ENCODE assay signal across 1 cellular context in the genomic region with DNA sequence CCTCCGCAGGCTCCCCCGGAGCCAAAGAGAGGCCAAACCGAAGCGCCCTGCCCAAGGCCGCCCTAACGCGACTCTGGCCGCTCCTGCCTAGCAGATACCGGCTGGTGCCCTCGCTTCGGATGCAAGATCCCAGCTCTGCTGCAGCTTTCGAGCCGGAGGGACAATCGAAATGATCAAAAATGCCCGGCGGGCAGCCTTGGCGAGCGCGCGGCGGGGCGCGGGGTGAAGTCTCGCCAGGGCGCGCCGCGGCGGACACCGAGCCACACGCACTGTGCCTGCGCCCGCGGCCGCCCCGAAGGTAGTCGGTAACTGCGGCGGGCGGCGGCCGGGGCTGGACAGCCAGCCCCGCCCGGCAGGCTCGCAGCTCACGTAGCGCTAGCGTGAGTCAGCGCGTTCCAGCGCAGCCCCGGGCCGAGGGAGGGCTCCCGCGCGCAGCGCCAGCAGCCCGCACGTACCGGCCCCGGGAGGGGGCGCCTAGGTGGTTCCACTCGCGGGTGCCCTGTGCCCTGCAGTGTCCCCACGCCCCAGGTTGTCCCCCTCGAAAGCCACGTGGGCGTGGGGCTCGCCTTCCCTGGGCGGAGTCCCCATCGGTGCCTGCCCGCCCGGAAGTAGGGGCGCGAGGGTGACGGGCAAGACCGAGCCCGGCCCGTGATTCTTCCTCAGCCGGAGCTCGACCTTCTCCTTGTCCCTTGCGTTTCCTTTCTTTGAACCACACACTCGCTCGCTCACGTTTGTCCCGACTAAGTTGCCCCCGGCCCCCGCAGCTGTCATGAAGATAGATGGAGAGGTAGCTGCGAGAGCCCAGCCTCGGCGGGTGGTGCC.
A peak's percentile ranks its signal among the peaks of the same experiment; 100 is the strongest.
TF ChIP-seq lines count a peak whose summit lies in the region.

No MANE protein-coding gene starts in this region.

TF ChIP-seq in K562, 482 proteins besides CTCF, POLR2A, EP300 and RAD21 (continued from another document):
- TF ChIP-seq CXXC5 (CRISPR knock-in tag; IDR thresholded peaks at IDR 0.05) (peak; percentile 95), PHB2 (IDR thresholded peaks at IDR 0.05; ENCODE audit: low read depth) (no peak), ZNF79 (CRISPR knock-in tag; IDR thresholded peaks at IDR 0.05; ENCODE audit: low read depth) (no peak), HDAC6 (IDR thresholded peaks at IDR 0.05; ENCODE audit: low read depth, low read length) (0 out of 2 replicates have a peak, but pooled peaks have one; percentile 59), GABPB1 (CRISPR knock-in tag; IDR thresholded peaks at IDR 0.05) (0 out of 2 replicates have a peak, but pooled peaks have one; percentile 42), HCFC1 (IDR thresholded peaks at IDR 0.05; ENCODE audit: low read depth, low read length) (0 out of 2 replicates have a peak, but pooled peaks have one; percentile 15), NONO (IDR thresholded peaks at IDR 0.05; ENCODE audit: low read depth in 2 of 2, low read length in 1 of 2) (0 out of 4 replicates have a peak, but pooled peaks have one; percentile 14 to 61), ZC3H8 (IDR thresholded peaks at IDR 0.05) (no peak), PHF8 (IDR thresholded peaks at IDR 0.05; ENCODE audit: borderline replicate concordance, low read length) (peak; percentile 71; the same call in 1 of the 2 replicates), PURB (CRISPR knock-in tag; IDR thresholded peaks at IDR 0.05; ENCODE audit: low read depth) (no peak), U2AF2 (optimal IDR thresholded peaks at IDR 0.05; ENCODE audit: low read depth, low read length) (no peak), ZNF76 (CRISPR knock-in tag; IDR thresholded peaks at IDR 0.05; ENCODE audit: borderline replicate concordance) (no peak), ZNF121 (CRISPR knock-in tag; conservative IDR thresholded peaks at IDR 0.05) (no peak), POLR2G (IDR thresholded peaks at IDR 0.05; ENCODE audit: low read depth, low read length) (peak; percentile 94), KAT2B (IDR thresholded peaks at IDR 0.05; ENCODE audit: low read depth, low read length) (peak; percentile 63), SREBF1 (IDR thresholded peaks at IDR 0.05; ENCODE audit: borderline replicate concordance, low read depth, low read length) (no peak), ATF7 (IDR thresholded peaks at IDR 0.05) (peak; percentile 60; the same call in 1 of the 2 replicates), PRMT5 (CRISPR knock-in tag; IDR thresholded peaks at IDR 0.05) (no peak), NFE2 (IDR thresholded peaks at IDR 0.05; ENCODE audit: low read depth) (peak; percentile 89), FIP1L1 (IDR thresholded peaks at IDR 0.05; ENCODE audit: low read depth, low read length, poor library complexity, severe bottlenecking) (peak; percentile 40), TFAM (CRISPR knock-in tag; conservative IDR thresholded peaks at IDR 0.05) (no peak), SMAD2 (IDR thresholded peaks at IDR 0.05; ENCODE audit: low read depth, low read length) (no peak), HDGF (IDR thresholded peaks at IDR 0.05) (no peak), BCOR (IDR thresholded peaks at IDR 0.05) (no peak), DMBX1 (CRISPR knock-in tag; IDR thresholded peaks at IDR 0.05; ENCODE audit: borderline replicate concordance) (no peak; the same call in 1 of the 2 replicates), ZNF589 (CRISPR knock-in tag; IDR thresholded peaks at IDR 0.05; ENCODE audit: low read depth) (peak; percentile 34; the same call in 1 of the 2 replicates), POU5F1 (IDR thresholded peaks at IDR 0.05; ENCODE audit: borderline replicate concordance, low read depth, low read length, partially characterized antibody) (no peak), ZNF431 (CRISPR knock-in tag; IDR thresholded peaks at IDR 0.05) (no peak), ZC3H4 (CRISPR knock-in tag; IDR thresholded peaks at IDR 0.05; ENCODE audit: borderline replicate concordance) (peak; percentile 63; the same call in 1 of the 2 replicates), EP400 (IDR thresholded peaks at IDR 0.05) (peak; percentile 67; the same call in 1 of the 2 replicates), HMGN3 (IDR thresholded peaks at IDR 0.05; ENCODE audit: borderline replicate concordance, extremely low read depth, insufficient read length, low read depth, low read length) (peak; percentile 85), TSC22D4 (tag; IDR thresholded peaks at IDR 0.05) (no peak), BDP1 (IDR thresholded peaks at IDR 0.05; ENCODE audit: insufficient read depth, insufficient read length) (no peak), EWSR1 (IDR thresholded peaks at IDR 0.05; ENCODE audit: borderline replicate concordance, low read depth, partially characterized antibody) (no peak), ZNF780A (CRISPR knock-in tag; IDR thresholded peaks at IDR 0.05) (no peak), SLC30A9 (CRISPR knock-in tag; IDR thresholded peaks at IDR 0.05) (no peak), ZNF263 (CRISPR knock-in tag; IDR thresholded peaks at IDR 0.05; ENCODE audit: borderline replicate concordance) (no peak), ZBTB8A (IDR thresholded peaks at IDR 0.05; ENCODE audit: partially characterized antibody) (no peak), PHF20 (IDR thresholded peaks at IDR 0.05; ENCODE audit: partially characterized antibody) (peak; percentile 29), ETV1 (tag; conservative IDR thresholded peaks at IDR 0.05; ENCODE audit: low read depth) (peak; percentile 24; the same call in 1 of the 2 replicates), ADNP (tag; IDR thresholded peaks at IDR 0.05) (no peak), BRD4 (IDR thresholded peaks at IDR 0.05) (no peak), MEIS2 (IDR thresholded peaks at IDR 0.05; ENCODE audit: partially characterized antibody) (peak; percentile 65), FOSL1 (tag; conservative IDR thresholded peaks at IDR 0.05) (peak; percentile 87), MTA1 (IDR thresholded peaks at IDR 0.05; ENCODE audit: borderline replicate concordance) (peak; percentile 56; the same call in 1 of the 2 replicates)
- TF ChIP-seq, protein P1, sequence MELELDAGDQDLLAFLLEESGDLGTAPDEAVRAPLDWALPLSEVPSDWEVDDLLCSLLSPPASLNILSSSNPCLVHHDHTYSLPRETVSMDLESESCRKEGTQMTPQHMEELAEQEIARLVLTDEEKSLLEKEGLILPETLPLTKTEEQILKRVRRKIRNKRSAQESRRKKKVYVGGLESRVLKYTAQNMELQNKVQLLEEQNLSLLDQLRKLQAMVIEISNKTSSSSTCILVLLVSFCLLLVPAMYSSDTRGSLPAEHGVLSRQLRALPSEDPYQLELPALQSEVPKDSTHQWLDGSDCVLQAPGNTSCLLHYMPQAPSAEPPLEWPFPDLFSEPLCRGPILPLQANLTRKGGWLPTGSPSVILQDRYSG (tag; conservative IDR thresholded peaks at IDR 0.05; ENCODE audit: low read depth), result no peak
- TF ChIP-seq, protein P2, sequence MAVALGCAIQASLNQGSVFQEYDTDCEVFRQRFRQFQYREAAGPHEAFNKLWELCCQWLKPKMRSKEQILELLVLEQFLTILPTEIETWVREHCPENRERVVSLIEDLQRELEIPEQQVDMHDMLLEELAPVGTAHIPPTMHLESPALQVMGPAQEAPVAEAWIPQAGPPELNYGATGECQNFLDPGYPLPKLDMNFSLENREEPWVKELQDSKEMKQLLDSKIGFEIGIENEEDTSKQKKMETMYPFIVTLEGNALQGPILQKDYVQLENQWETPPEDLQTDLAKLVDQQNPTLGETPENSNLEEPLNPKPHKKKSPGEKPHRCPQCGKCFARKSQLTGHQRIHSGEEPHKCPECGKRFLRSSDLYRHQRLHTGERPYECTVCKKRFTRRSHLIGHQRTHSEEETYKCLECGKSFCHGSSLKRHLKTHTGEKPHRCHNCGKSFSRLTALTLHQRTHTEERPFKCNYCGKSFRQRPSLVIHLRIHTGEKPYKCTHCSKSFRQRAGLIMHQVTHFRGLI (CRISPR knock-in tag; IDR thresholded peaks at IDR 0.05), result no peak
- TF ChIP-seq, protein P3, sequence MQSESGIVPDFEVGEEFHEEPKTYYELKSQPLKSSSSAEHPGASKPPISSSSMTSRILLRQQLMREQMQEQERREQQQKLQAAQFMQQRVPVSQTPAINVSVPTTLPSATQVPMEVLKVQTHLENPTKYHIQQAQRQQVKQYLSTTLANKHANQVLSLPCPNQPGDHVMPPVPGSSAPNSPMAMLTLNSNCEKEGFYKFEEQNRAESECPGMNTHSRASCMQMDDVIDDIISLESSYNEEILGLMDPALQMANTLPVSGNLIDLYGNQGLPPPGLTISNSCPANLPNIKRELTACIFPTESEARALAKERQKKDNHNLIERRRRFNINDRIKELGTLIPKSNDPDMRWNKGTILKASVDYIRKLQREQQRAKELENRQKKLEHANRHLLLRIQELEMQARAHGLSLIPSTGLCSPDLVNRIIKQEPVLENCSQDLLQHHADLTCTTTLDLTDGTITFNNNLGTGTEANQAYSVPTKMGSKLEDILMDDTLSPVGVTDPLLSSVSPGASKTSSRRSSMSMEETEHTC (IDR thresholded peaks at IDR 0.05), result no peak
- TF ChIP-seq, protein P4, sequence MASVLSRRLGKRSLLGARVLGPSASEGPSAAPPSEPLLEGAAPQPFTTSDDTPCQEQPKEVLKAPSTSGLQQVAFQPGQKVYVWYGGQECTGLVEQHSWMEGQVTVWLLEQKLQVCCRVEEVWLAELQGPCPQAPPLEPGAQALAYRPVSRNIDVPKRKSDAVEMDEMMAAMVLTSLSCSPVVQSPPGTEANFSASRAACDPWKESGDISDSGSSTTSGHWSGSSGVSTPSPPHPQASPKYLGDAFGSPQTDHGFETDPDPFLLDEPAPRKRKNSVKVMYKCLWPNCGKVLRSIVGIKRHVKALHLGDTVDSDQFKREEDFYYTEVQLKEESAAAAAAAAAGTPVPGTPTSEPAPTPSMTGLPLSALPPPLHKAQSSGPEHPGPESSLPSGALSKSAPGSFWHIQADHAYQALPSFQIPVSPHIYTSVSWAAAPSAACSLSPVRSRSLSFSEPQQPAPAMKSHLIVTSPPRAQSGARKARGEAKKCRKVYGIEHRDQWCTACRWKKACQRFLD (CRISPR knock-in tag; IDR thresholded peaks at IDR 0.05), result peak; percentile 68; the same call in 1 of the 2 replicates
- TF ChIP-seq, protein P5, sequence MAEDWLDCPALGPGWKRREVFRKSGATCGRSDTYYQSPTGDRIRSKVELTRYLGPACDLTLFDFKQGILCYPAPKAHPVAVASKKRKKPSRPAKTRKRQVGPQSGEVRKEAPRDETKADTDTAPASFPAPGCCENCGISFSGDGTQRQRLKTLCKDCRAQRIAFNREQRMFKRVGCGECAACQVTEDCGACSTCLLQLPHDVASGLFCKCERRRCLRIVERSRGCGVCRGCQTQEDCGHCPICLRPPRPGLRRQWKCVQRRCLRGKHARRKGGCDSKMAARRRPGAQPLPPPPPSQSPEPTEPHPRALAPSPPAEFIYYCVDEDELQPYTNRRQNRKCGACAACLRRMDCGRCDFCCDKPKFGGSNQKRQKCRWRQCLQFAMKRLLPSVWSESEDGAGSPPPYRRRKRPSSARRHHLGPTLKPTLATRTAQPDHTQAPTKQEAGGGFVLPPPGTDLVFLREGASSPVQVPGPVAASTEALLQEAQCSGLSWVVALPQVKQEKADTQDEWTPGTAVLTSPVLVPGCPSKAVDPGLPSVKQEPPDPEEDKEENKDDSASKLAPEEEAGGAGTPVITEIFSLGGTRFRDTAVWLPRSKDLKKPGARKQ (CRISPR knock-in tag; IDR thresholded peaks at IDR 0.05), result no peak
- TF ChIP-seq, protein P6, sequence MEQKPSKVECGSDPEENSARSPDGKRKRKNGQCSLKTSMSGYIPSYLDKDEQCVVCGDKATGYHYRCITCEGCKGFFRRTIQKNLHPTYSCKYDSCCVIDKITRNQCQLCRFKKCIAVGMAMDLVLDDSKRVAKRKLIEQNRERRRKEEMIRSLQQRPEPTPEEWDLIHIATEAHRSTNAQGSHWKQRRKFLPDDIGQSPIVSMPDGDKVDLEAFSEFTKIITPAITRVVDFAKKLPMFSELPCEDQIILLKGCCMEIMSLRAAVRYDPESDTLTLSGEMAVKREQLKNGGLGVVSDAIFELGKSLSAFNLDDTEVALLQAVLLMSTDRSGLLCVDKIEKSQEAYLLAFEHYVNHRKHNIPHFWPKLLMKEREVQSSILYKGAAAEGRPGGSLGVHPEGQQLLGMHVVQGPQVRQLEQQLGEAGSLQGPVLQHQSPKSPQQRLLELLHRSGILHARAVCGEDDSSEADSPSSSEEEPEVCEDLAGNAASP (IDR thresholded peaks at IDR 0.05), result no peak
- TF ChIP-seq, protein P7, sequence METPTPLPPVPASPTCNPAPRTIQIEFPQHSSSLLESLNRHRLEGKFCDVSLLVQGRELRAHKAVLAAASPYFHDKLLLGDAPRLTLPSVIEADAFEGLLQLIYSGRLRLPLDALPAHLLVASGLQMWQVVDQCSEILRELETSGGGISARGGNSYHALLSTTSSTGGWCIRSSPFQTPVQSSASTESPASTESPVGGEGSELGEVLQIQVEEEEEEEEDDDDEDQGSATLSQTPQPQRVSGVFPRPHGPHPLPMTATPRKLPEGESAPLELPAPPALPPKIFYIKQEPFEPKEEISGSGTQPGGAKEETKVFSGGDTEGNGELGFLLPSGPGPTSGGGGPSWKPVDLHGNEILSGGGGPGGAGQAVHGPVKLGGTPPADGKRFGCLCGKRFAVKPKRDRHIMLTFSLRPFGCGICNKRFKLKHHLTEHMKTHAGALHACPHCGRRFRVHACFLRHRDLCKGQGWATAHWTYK (CRISPR knock-in tag; IDR thresholded peaks at IDR 0.05), result peak; percentile 13; the same call in 1 of the 2 replicates
- TF ChIP-seq, protein P8, sequence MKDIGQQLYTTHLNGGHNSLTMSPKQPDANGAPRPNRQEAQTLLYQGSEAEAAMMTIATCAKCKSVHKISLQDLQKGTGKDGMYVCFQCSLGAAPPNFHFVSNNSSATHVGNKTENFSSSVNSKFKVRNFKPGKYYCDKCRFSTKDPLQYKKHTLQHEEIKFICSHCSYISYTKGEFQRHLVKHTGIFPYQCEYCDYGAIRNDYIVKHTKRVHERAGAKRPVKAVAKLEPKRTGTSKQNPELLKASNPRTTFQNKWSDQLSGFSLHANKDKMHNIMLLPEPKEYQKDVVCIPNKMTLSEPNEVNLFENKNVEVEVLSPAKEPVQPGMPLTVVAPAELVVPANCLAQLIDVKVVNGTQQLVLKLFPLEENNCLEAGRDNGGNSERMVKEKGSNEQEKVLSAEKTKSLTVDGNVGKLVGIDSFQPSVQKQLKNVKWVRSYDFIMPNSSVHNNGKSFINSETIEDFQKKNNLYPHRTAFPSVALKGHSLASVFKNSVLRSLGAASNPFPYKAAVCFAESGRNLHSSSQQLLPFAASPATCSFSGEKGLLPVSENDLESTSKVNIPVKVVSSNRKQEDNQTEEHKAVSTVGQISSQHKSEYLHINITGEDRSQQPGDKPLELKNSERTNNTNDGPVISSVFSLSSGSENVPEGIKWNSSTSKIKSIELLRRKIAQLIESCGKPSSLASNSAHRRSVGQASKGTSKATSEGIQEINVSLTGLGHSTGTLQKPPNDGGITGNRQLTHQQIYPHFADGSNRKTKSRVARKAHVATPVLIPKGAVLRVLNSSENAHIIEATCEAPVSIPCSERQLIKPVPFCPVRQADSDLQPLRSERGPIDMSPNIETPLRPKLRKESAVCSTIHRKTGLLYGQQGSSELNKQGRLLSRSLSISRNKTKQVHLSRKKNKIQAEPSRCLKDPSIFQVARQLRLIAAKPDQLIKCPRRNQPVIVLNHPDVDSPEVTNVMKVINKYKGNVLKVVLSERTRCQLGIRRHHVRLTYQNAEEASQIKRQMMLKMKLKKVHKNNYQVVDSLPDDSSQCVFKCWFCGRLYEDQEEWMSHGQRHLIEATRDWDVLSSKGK (CRISPR knock-in tag; IDR thresholded peaks at IDR 0.05), result no peak
